In genomic region chr4:3229964-3230363, GRCh38 we compare ENCODE assay signal across 23 cellular contexts.
"Had no signal": no experiment of that assay in that cellular context is flagged by ENCODE, and none has a peak within 500 bp of the region (broad histone marks: within the 10 kb centered on the region; RNA-seq: fewer than 3 reads in every experiment).

No MANE protein-coding gene starts in this region.

- H3K27me3 ChIP-seq: cardiac muscle cell, MG63, SJCRH30 had no signal

- H3K9me3 Mint-ChIP-seq: activated CD8-positive, alpha-beta T cell treated with anti-CD3 and anti-CD28 coated beads for 36 hours; activated T-helper 2 cell treated with anti-CD3 and anti-CD28 coated beads, Interferon-gamma antibody, Interleukin-2, Interleukin-4, amounts not matched to agents 10 μg/mL and 5 μg/mL and 100 μg/mL, durations not matched to agents 14 hours and 24 hours and 36 hours had no signal

- H3K27ac Mint-ChIP-seq: activated CD8-positive, alpha-beta T cell treated with anti-CD3 and anti-CD28 coated beads for 36 hours; activated T-cell treated with anti-CD3 and anti-CD28 coated beads, Interleukin-2, amount 50 U/mL, for 72 hours; activated T-helper 2 cell treated with anti-CD3 and anti-CD28 coated beads, Interferon-gamma antibody, Interleukin-2, Interleukin-4, amounts not matched to agents 10 μg/mL and 5 μg/mL and 100 μg/mL, durations not matched to agents 14 hours and 24 hours and 36 hours had no signal

- H3K9me3 ChIP-seq: MG63, SJCRH30, SK-N-SH had no signal

- ATAC-seq: activated CD4-positive, CD25-positive, alpha-beta regulatory T cell treated with anti-CD3 and anti-CD28 coated beads, Interleukin-2, amount 50 U/mL, for 24 hours; activated CD8-positive, alpha-beta T cell treated with anti-CD3 and anti-CD28 coated beads for 36 hours; activated T-cell treated with anti-CD3 and anti-CD28 coated beads, Interleukin-2, amount 50 U/mL, for 72 hours had no signal

- H3K4me1 Mint-ChIP-seq: brain had no signal

- H3K27ac ChIP-seq: cardiac muscle cell, SJCRH30 had no signal

- H3K4me3 ChIP-seq: cardiac muscle cell, MG63, SJCRH30 had no signal

- H3K27me3 Mint-ChIP-seq: activated CD8-positive, alpha-beta T cell treated with anti-CD3 and anti-CD28 coated beads for 36 hours; brain had no signal

- H3K4me3 Mint-ChIP-seq: activated CD8-positive, alpha-beta T cell treated with anti-CD3 and anti-CD28 coated beads for 36 hours; activated T-cell treated with anti-CD3 and anti-CD28 coated beads, Interleukin-2, amount 50 U/mL, for 72 hours; brain had no signal

- DNase-seq: activated CD4-positive, alpha-beta T cell treated with anti-CD3 and anti-CD28 coated beads for 4 hours; activated CD8-positive, alpha-beta memory T cell treated with anti-CD3 and anti-CD28 coated beads, Interleukin-2, amount 50 U/mL, for 4 hours; activated CD8-positive, alpha-beta T cell treated with anti-CD3 and anti-CD28 coated beads for 36 hours; activated gamma-delta T cell treated with Interleukin-2 at 50 U/mL for 16 hours; activated naive CD4-positive, alpha-beta T cell treated with anti-CD3 and anti-CD28 coated beads, Interleukin-2, amount 50 U/mL, for 16 hours; activated T-cell treated with anti-CD3 and anti-CD28 coated beads, Interleukin-2, amount 50 U/mL, for 72 hours; amniotic stem cell; MG63; MV-4-11; NCI-H1092 treated with DMSO at 0.1 percent for 48 hours; NCI-H1417 treated with DMSO at 0.1 percent for 48 hours; NCI-H1694; NCI-H2029 treated with DMSO at 0.1 percent for 48 hours; NCI-H345; NCI-H510A; NCI-H526 treated with DMSO at 0.1 percent for 48 hours; NCI-H82; SJCRH30; SK-N-SH had no signal
